Comparison of ENCODE assay signal across 1 cellular context in genomic region chr19:10416083-10416379, GRCh38.
TF ChIP-seq lines count a peak whose summit lies in the region.

No MANE protein-coding gene starts in this region.

TF ChIP-seq in H1, 55 proteins besides CTCF, POLR2A, EP300 and RAD21:
- TF ChIP-seq POU5F1 (IDR thresholded peaks at IDR 0.05; ENCODE audit: low read depth, low read length), result no peak
